In genomic region chr2:218082586-218083351, GRCh38 we compare ENCODE assay signal across 19 cellular contexts. TPM values are rescaled to one million over a fixed set of nuclear protein-coding genes. Genes with fewer than 3 reads are reported as not detected.
"Had no signal": no experiment of that assay in that cellular context is flagged by ENCODE, and none has a peak within 500 bp of the region (broad histone marks: within the 10 kb centered on the region; RNA-seq: fewer than 3 reads in every experiment).

No MANE protein-coding gene starts in this region.

- ATAC-seq: natural killer cell treated with Interleukin-12 subunit alpha and Interleukin-12 subunit beta and Interleukin-15 and Interleukin-18, amount 100 ng/mL, for 72 hours had no signal

- H3K27me3 Mint-ChIP-seq: natural killer cell treated with Interleukin-12 subunit alpha and Interleukin-12 subunit beta and Interleukin-15 and Interleukin-18, amount 100 ng/mL, for 72 hours had no signal

- H3K4me3 Mint-ChIP-seq: activated CD4-positive, alpha-beta T cell treated with anti-CD3 and anti-CD28 coated beads, Interleukin-2, amount 10 ng/mL, durations not matched to agents 7 days and 5 days; activated naive CD8-positive, alpha-beta T cell treated with anti-CD3 and anti-CD28 coated beads, Interleukin-2, amount 10 ng/mL, durations not matched to agents 7 days and 5 days; immature natural killer cell; natural killer cell treated with Interleukin-12 subunit alpha and Interleukin-12 subunit beta and Interleukin-15 and Interleukin-18, amount 100 ng/mL, for 72 hours; stimulated activated naive CD8-positive, alpha-beta T cell treated with anti-CD3 and anti-CD28 coated beads, Interleukin-15, Interleukin-2, amounts not matched to agents 100 ng/mL and 50 ng/mL, for 24 hours; type B pancreatic cell had no signal

- H3K4me3 ChIP-seq: smooth muscle cell had no signal

- H3K4me1 Mint-ChIP-seq: activated CD4-positive, alpha-beta T cell treated with anti-CD3 and anti-CD28 coated beads, Interleukin-2, amount 10 ng/mL, durations not matched to agents 7 days and 5 days; activated naive CD8-positive, alpha-beta T cell treated with anti-CD3 and anti-CD28 coated beads, Interleukin-2, amount 10 ng/mL, durations not matched to agents 7 days and 5 days; brain; immature natural killer cell had no signal

- DNase-seq: activated CD4-positive, alpha-beta T cell treated with anti-CD3 and anti-CD28 coated beads, Interleukin-2, amount 10 ng/mL, durations not matched to agents 7 days and 5 days; activated CD4-positive, CD25-positive, alpha-beta regulatory T cell; activated CD8-positive, alpha-beta memory T cell treated with anti-CD3 and anti-CD28 coated beads for 24 hours; activated naive CD4-positive, alpha-beta T cell; activated naive CD8-positive, alpha-beta T cell treated with anti-CD3 and anti-CD28 coated beads, Interleukin-2, amount 10 ng/mL, durations not matched to agents 7 days and 5 days; central memory CD4-positive, alpha-beta T cell; effector memory CD4-positive, alpha-beta T cell; foreskin melanocyte; immature natural killer cell; mesendoderm had no signal

- FAIRE-seq: TTC549 had no signal

- H3K36me3 Mint-ChIP-seq: brain, type B pancreatic cell had no signal

RNA-seq across cellular contexts. Expression of gene RUFY4, which starts 13.7 kb away (rescaled TPM):
- total RNA-seq: fibroblast of lung, lower leg skin, smooth muscle cell, temporal lobe had no signal
- polyA plus RNA-seq: fibroblast of lung had no signal

RNA-seq across cellular contexts. Expression of gene CXCR2, which starts 43.1 kb away (rescaled TPM):
- total RNA-seq: fibroblast of lung, smooth muscle cell had no signal
- polyA plus RNA-seq: fibroblast of lung had no signal
